18 cellular contexts compared by ENCODE assay signal in genomic region chr17:29784661-29785060, GRCh38.
DNase-seq lines count a peak whose midpoint lies in the region; ATAC-seq, FAIRE-seq and TF ChIP-seq lines count a peak whose summit lies in the region.
"Had no signal": no experiment of that assay in that cellular context is flagged by ENCODE, and none has a peak within 500 bp of the region (broad histone marks: within the 10 kb centered on the region; RNA-seq: fewer than 3 reads in every experiment).

No MANE protein-coding gene starts in this region.

- TF ChIP-seq CTCF in CD14-positive monocyte (IDR thresholded peaks at IDR 0.05), result no peak
- no peak for TF ChIP-seq CTCF in K562 (IDR thresholded peaks at IDR 0.05 in 2 of 3, conservative IDR thresholded peaks at IDR 0.05 in 1 of 3; ENCODE audit: insufficient read depth in 2 of 3, low read depth in 1 of 3, low read length in 3 of 3)

- peaks cover 9 to 16% of the 10 kb centered on the region in 2 donors for H3K36me3 Mint-ChIP-seq in CD14-positive monocyte

- CTCF ChIA-PET in K562 (lab: Yijun Ruan, JAX; ENCODE audit: low intra/inter-chr PET ratio), result no interaction called here

- no peak overlapping the region for H4K8ac ChIP-seq in mesendoderm (ENCODE audit: low read depth, low read length)

- H3K27me3 ChIP-seq in K562 (ENCODE audit: control insufficient read depth in 2 of 2, insufficient read depth in 2 of 2, low read length in 2 of 2), result no peaks in the 10 kb centered on the region
- no peaks in the 10 kb centered on the region for H3K27me3 ChIP-seq in mesendoderm (ENCODE audit: insufficient read depth, low read length, poor library complexity)
- H3K27me3 ChIP-seq: hepatocyte had no signal

- TF ChIP-seq RAD21 in K562 (CRISPR knock-in tag; conservative IDR thresholded peaks at IDR 0.05 in 1 of 2, IDR thresholded peaks at IDR 0.05 in 1 of 2), result no peak

- DNase-seq in CD14-positive monocyte (ENCODE audit: low spot score), result no peak
- DNase-seq in LHCN-M2 (ENCODE audit: low read depth), result peak; percentile 17
- no peak for DNase-seq in K562 (ENCODE audit: extremely low read depth in 1 of 4, low spot score in 3 of 4)
- DNase-seq in mesendoderm, result peak; percentile 53
- no peak for DNase-seq in amniotic stem cell (lab: John Stamatoyannopoulos, UW)
- no peak for DNase-seq in NCI-H510A treated with DMSO at 0.1 percent for 48 hours (lab: John Stamatoyannopoulos, UW)
- DNase-seq: activated naive CD4-positive, alpha-beta T cell treated with Interleukin-2 at 50 U/mL for 16 hours; CD4-positive, alpha-beta memory T cell; left cardiac atrium; NCI-H146; NCI-H524; PC-3; posterior cingulate gyrus had no signal

- FAIRE-seq in K562 (lab: Jason Lieb, UNC), result no peak
- FAIRE-seq: G401.6 had no signal

- H2BK5ac ChIP-seq in mesendoderm (ENCODE audit: low read length), result no peak overlapping the region

- H3K4me3 Mint-ChIP-seq in CD14-positive monocyte, result no peak overlapping the region
- H3K4me3 Mint-ChIP-seq: CD4-positive, alpha-beta memory T cell had no signal

- H3K79me2 ChIP-seq in K562 (ENCODE audit: control insufficient read depth, insufficient read depth, low read length) (no peaks in the 10 kb centered on the region), mesendoderm (ENCODE audit: control insufficient read depth, insufficient read depth, low read length) (no peaks in the 10 kb centered on the region)
- H3K79me2 ChIP-seq: hepatocyte had no signal

- H2AK5ac ChIP-seq in mesendoderm (ENCODE audit: low read length), result no peak overlapping the region

- H3K4ac ChIP-seq in mesendoderm (ENCODE audit: low read depth, low read length), result no peak overlapping the region

- peak overlapping the region in 4 of 7 donors; percentile 0 to 12 (median 2) for H3K27ac Mint-ChIP-seq in CD14-positive monocyte

- H2BK120ac ChIP-seq in mesendoderm (ENCODE audit: low read depth, low read length), result no peak overlapping the region

- ATAC-seq in K562 (no peak), HG02571 (IDR thresholded peaks at IDR 0.05; ENCODE audit: unreplicated experiment) (no peak), GM19397 (IDR thresholded peaks at IDR 0.05; ENCODE audit: unreplicated experiment) (no peak)
- ATAC-seq: activated CD4-positive, CD25-positive, alpha-beta regulatory T cell treated with anti-CD3 and anti-CD28 coated beads, Interleukin-2, amount 50 U/mL, for 24 hours; PC-3 had no signal

- H2BK15ac ChIP-seq in mesendoderm (replicated peaks; ENCODE audit: low read depth), result no peak overlapping the region

- H3K4me2 ChIP-seq in K562 (ENCODE audit: insufficient read depth, low read length), result no peak overlapping the region
- no peak overlapping the region for H3K4me2 ChIP-seq in mesendoderm (ENCODE audit: low read length)
- H3K4me2 ChIP-seq: hepatocyte had no signal

- BruUV-seq in K562 (replicated peaks; lab: Mats Ljungman, UMichigan), result no TSS peak

- H4K20me1 ChIP-seq in K562 (replicated peaks; ENCODE audit: control insufficient read depth, insufficient read depth, low read length), result no peaks in the 10 kb centered on the region

- H3K4me3 ChIP-seq in K562, result no peak overlapping the region
- H3K4me3 ChIP-seq in mesendoderm (ENCODE audit: low read length), result no peak overlapping the region
- H3K4me3 ChIP-seq: hepatocyte had no signal

- H3K9me3 Mint-ChIP-seq in CD14-positive monocyte, result no peaks in the 10 kb centered on the region
- H3K9me3 Mint-ChIP-seq: CD4-positive, alpha-beta memory T cell had no signal

- H3K4me1 ChIP-seq in K562 (replicated peaks in 1 of 2; ENCODE audit: control insufficient read depth in 2 of 2, insufficient read depth in 2 of 2, low read length in 2 of 2) (peaks cover 5 to 11% of the 10 kb centered on the region in 2 experiments; a peak in 2 of 5 replicates), mesendoderm (ENCODE audit: control insufficient read depth, low read depth, low read length) (peaks cover 6% of the 10 kb centered on the region)

- no peak for TF ChIP-seq EP300 in K562 (IDR thresholded peaks at IDR 0.05; ENCODE audit: low read length)

- H3K27ac ChIP-seq in K562 (ENCODE audit: extremely low read depth, low read depth, low read length), result peak overlapping the region; percentile 32; the same call in 2 of the 3 replicates
- H3K27ac ChIP-seq in mesendoderm (ENCODE audit: low read depth, low read length), result no peak overlapping the region
- H3K27ac ChIP-seq: hepatocyte had no signal

- no peaks in the 10 kb centered on the region for H3K9me1 ChIP-seq in K562 (ENCODE audit: control insufficient read depth, insufficient read depth, low read length)

- no peak overlapping the region for H3K18ac ChIP-seq in mesendoderm (ENCODE audit: low read length)

- no peaks in the 10 kb centered on the region for H3K9me3 ChIP-seq in K562 (replicated peaks; ENCODE audit: control insufficient read depth, insufficient read depth, low read depth, low read length)

- TF ChIP-seq POLR2A in K562 (conservative IDR thresholded peaks at IDR 0.05), result no peak

- no peaks in the 10 kb centered on the region for H3K36me3 ChIP-seq in K562 (ENCODE audit: control insufficient read depth, insufficient read depth, low read length)
- H3K36me3 ChIP-seq in mesendoderm (ENCODE audit: control insufficient read depth, insufficient read depth, low read length), result no peaks in the 10 kb centered on the region

- intact Hi-C loops in CD14-positive monocyte (cut with micrococcal nuclease) (no loop called here), K562 (cut with micrococcal nuclease) (no loop called here)

- H3K79me1 ChIP-seq in mesendoderm (ENCODE audit: low read length), result no peaks in the 10 kb centered on the region

- H3K4me1 Mint-ChIP-seq in CD14-positive monocyte, result peaks cover 21% of the 10 kb centered on the region
- H3K4me1 Mint-ChIP-seq: CD4-positive, alpha-beta memory T cell had no signal

- H2AFZ ChIP-seq in K562 (ENCODE audit: low read depth, low read length), result no peak overlapping the region
- H2AFZ ChIP-seq: hepatocyte had no signal

- H3K56ac ChIP-seq in mesendoderm (ENCODE audit: low read length), result no peak overlapping the region

- H3K9ac ChIP-seq in K562 (ENCODE audit: insufficient read depth in 1 of 2, low read depth in 2 of 2, low read length in 2 of 2) (no peak overlapping the region), mesendoderm (ENCODE audit: low read length) (no peak overlapping the region)

- in situ Hi-C loops in K562 (cut with MboI), result no loop called here

- H3K27me3 Mint-ChIP-seq in CD14-positive monocyte (ENCODE audit: low read depth in 3 of 3), result peaks cover 0 to 3% (median 0%) of the 10 kb centered on the region in 3 donors
- H3K27me3 Mint-ChIP-seq: CD4-positive, alpha-beta memory T cell had no signal

- no peak overlapping the region for H3K23ac ChIP-seq in mesendoderm (ENCODE audit: low read length)

- POLR2A ChIA-PET in K562 (lab: Yijun Ruan, JAX), result interaction anchor here (1.0 to 1.2 kb wide), 3 partner anchors 9 to 40 kb away, joined by 3 to 4 read pairs (median 3); no protein-coding TSS in a partner anchor

- no peak overlapping the region for H4K5ac ChIP-seq in mesendoderm (ENCODE audit: low read length)

TF ChIP-seq in K562, 482 proteins besides CTCF, POLR2A, EP300 and RAD21 (continues in another document):
- TF ChIP-seq SMARCA4 (IDR thresholded peaks at IDR 0.05) (0 out of 2 replicates have a peak, but pooled peaks have one; percentile 20), TOE1 (IDR thresholded peaks at IDR 0.05; ENCODE audit: borderline replicate concordance) (no peak), TOE1 (CRISPR knock-in tag; IDR thresholded peaks at IDR 0.05; ENCODE audit: borderline replicate concordance, low read depth) (no peak), ZNF592 (IDR thresholded peaks at IDR 0.05) (0 out of 2 replicates have a peak, but pooled peaks have one; percentile 33), NFE2 (IDR thresholded peaks at IDR 0.05; ENCODE audit: low read depth) (peak; percentile 54), PRPF4 (IDR thresholded peaks at IDR 0.05; ENCODE audit: insufficient read depth, low read depth, low read length, poor library complexity, severe bottlenecking) (no peak), HLTF (IDR thresholded peaks at IDR 0.05) (no peak), RNF2 (IDR thresholded peaks at IDR 0.05) (no peak), COPS2 (conservative IDR thresholded peaks at IDR 0.05) (no peak), C11orf30 (IDR thresholded peaks at IDR 0.05; ENCODE audit: low read depth) (peak; percentile 73), MAFK (IDR thresholded peaks at IDR 0.05; ENCODE audit: low read length) (peak; percentile 20; the same call in 1 of the 2 replicates), ZNF316 (IDR thresholded peaks at IDR 0.05) (peak; percentile 62)

Comparison
In these comparisons a context has a peak if more than half of its experiments do, and no peak if none do; other contexts are left out.
1. DNase-seq: peak in LHCN-M2 (single experiment) and mesendoderm (single experiment); none in CD14-positive monocyte (single experiment), K562 (0 of 4), amniotic stem cell (single experiment) and NCI-H510A treated with DMSO at 0.1 percent for 48 hours (single experiment).